In genomic region chr22:50625568-50626313, GRCh38 we compare ENCODE assay signal across 14 cellular contexts. TPM values are rescaled to one million over a fixed set of nuclear protein-coding genes. Genes with fewer than 3 reads are reported as not detected.
DNase-seq lines count a peak whose midpoint lies in the region; ATAC-seq and TF ChIP-seq lines count a peak whose summit lies in the region.
"Had no signal": no experiment of that assay in that cellular context is flagged by ENCODE, and none has a peak within 500 bp of the region (broad histone marks: within the 10 kb centered on the region; RNA-seq: fewer than 3 reads in every experiment).

No MANE protein-coding gene starts in this region.

- H3K23ac ChIP-seq in IMR-90 (ENCODE audit: low read depth, low read length): no peak overlapping the region

- WGBS in IMR-90 (ENCODE audit: extremely low coverage in 2 of 2, insufficient read length in 1 of 2), 2 experiments: 90% methylated on average over 12 of the region's 27 CpGs; no CpG with 5 or more reads in 1 of the 2 experiments

- no peak overlapping the region for H4K8ac ChIP-seq in IMR-90 (ENCODE audit: low read depth in 2 of 2, low read length in 2 of 2)

- H2AFZ ChIP-seq in IMR-90 (replicated peaks; ENCODE audit: low read length, poor library complexity): no peak overlapping the region

- H3K9me3 Mint-ChIP-seq in T-helper 1 cell treated with Interleukin-12 subunit alpha and Interleukin-12 subunit beta and Interleukin-4 antibody, amounts not matched to agents 30 μg/mL and 1 μg/mL, for 36 hours: no peaks in the 10 kb centered on the region
- H3K9me3 Mint-ChIP-seq: activated T-cell treated with anti-CD3 and anti-CD28 coated beads, Interleukin-2, amount 50 U/mL, for 72 hours had no signal

- no peak overlapping the region for H2BK20ac ChIP-seq in IMR-90 (ENCODE audit: low read depth, low read length)

- peaks cover 6% of the 10 kb centered on the region for H4K20me1 ChIP-seq in IMR-90 (ENCODE audit: insufficient read depth, low read length)

- peaks cover 6 to 24% of the 10 kb centered on the region in 2 experiments; a peak in 2 of 4 replicates for H3K79me1 ChIP-seq in IMR-90 (ENCODE audit: low read depth in 1 of 2, low read length in 2 of 2)

- DNase-seq in T-helper 1 cell: no peak
- no peak for DNase-seq in IMR-90
- peak; percentile 49 for DNase-seq in dermis blood vessel endothelial cell
- peak; percentile 78 for DNase-seq in posterior vena cava (ENCODE audit: low spot score)
- DNase-seq in hypothalamus (lab: John Stamatoyannopoulos, UW): no peak
- DNase-seq: activated CD4-positive, alpha-beta T cell treated with anti-CD3 and anti-CD28 coated beads, Interleukin-2, amount 50 U/mL, for 1 hour; activated T-cell treated with anti-CD3 and anti-CD28 coated beads, Interleukin-2, amount 50 U/mL, for 72 hours; amniotic stem cell; EL; glutamatergic neuron; T-helper 9 cell had no signal

- no peak overlapping the region for H3K27ac ChIP-seq in IMR-90 (ENCODE audit: insufficient read depth, low read length)

- TF ChIP-seq CTCF in IMR-90 (conservative IDR thresholded peaks at IDR 0.05; ENCODE audit: low read depth, low read length): 0 out of 2 replicates have a peak, but pooled peaks have one; percentile 17

- ATAC-seq in IMR-90 (ENCODE audit: low read depth) (no peak), HG03457 (IDR thresholded peaks at IDR 0.05; ENCODE audit: unreplicated experiment) (no peak), HG02884 (IDR thresholded peaks at IDR 0.05; ENCODE audit: unreplicated experiment) (no peak)
- ATAC-seq: activated T-cell treated with anti-CD3 and anti-CD28 coated beads, Interleukin-2, amount 50 U/mL, for 72 hours had no signal

- in situ Hi-C loops in IMR-90 (cut with MboI; ENCODE audit: low sequenced_read_pairs): no loop called here

- H3K4me1 ChIP-seq in IMR-90 (ENCODE audit: control insufficient read depth, insufficient read depth, low read length): peaks cover 14% of the 10 kb centered on the region; the same call in 1 of the 2 replicates

- H3K36me3 Mint-ChIP-seq in T-helper 1 cell treated with Interleukin-12 subunit alpha and Interleukin-12 subunit beta and Interleukin-4 antibody, amounts not matched to agents 30 μg/mL and 1 μg/mL, for 36 hours (ENCODE audit: low read depth): peaks cover 6% of the 10 kb centered on the region

- H4K91ac ChIP-seq in IMR-90 (ENCODE audit: insufficient read depth, low read depth, low read length): no peak overlapping the region

- no TSS peak for BruUV-seq in IMR-90 (replicated peaks; lab: Mats Ljungman, UMichigan)

- no peak overlapping the region for H3K4ac ChIP-seq in IMR-90 (ENCODE audit: low read depth, low read length)

- no peak overlapping the region for H3K14ac ChIP-seq in IMR-90 (replicated peaks; ENCODE audit: low read depth, low read length)

- H3K36me3 ChIP-seq in IMR-90 (ENCODE audit: control insufficient read depth, insufficient read depth, low read length): peaks cover 2% of the 10 kb centered on the region; the same call in 1 of the 2 replicates

- no peaks in the 10 kb centered on the region for H3K27me3 Mint-ChIP-seq in T-helper 1 cell treated with Interleukin-12 subunit alpha and Interleukin-12 subunit beta and Interleukin-4 antibody, amounts not matched to agents 30 μg/mL and 1 μg/mL, for 36 hours (ENCODE audit: low read depth)

- H3K9ac ChIP-seq in IMR-90 (ENCODE audit: low read depth, low read length): no peak overlapping the region

- dilution Hi-C loops in IMR-90 (cut with HindIII; ENCODE audit: low sequenced_read_pairs, unreplicated experiment): no loop called here

- H3K4me3 Mint-ChIP-seq in T-helper 1 cell treated with Interleukin-12 subunit alpha and Interleukin-12 subunit beta and Interleukin-4 antibody, amounts not matched to agents 30 μg/mL and 1 μg/mL, for 36 hours: peak overlapping the region; percentile 16

- no peak overlapping the region for H3K4me3 ChIP-seq in IMR-90 (ENCODE audit: insufficient read depth, low read depth, low read length)

- TF ChIP-seq RAD21 in IMR-90 (IDR thresholded peaks at IDR 0.05; ENCODE audit: low read length): no peak

- no peak overlapping the region for H3K27ac Mint-ChIP-seq in T-helper 1 cell treated with Interleukin-12 subunit alpha and Interleukin-12 subunit beta and Interleukin-4 antibody, amounts not matched to agents 30 μg/mL and 1 μg/mL, for 36 hours

- H2BK120ac ChIP-seq in IMR-90 (ENCODE audit: low read depth, low read length): no peak overlapping the region

- TF ChIP-seq POLR2A in IMR-90 (IDR thresholded peaks at IDR 0.05; ENCODE audit: low read depth, low read length): no peak

- no peak overlapping the region for H2BK15ac ChIP-seq in IMR-90 (ENCODE audit: low read depth, low read length)

- no peak overlapping the region for H3K56ac ChIP-seq in IMR-90 (ENCODE audit: extremely low read depth, insufficient read depth, low read length)

- H3K9me1 ChIP-seq in IMR-90 (ENCODE audit: insufficient read depth, low read length): peaks cover 9% of the 10 kb centered on the region

- H2AK5ac ChIP-seq in IMR-90 (ENCODE audit: low read depth, low read length): no peak overlapping the region

- no peak overlapping the region for H3K4me2 ChIP-seq in IMR-90 (ENCODE audit: low read depth, low read length)

- intact Hi-C loops in IMR-90 (cut with micrococcal nuclease) (no loop called here), posterior vena cava (cut with DNase I) (no loop called here)

- H3K18ac ChIP-seq in IMR-90 (ENCODE audit: low read depth, low read length): no peak overlapping the region

- no peak overlapping the region for H2BK5ac ChIP-seq in IMR-90 (ENCODE audit: low read depth, low read length, poor library complexity, severe bottlenecking)

- H2AK9ac ChIP-seq in IMR-90 (replicated peaks; ENCODE audit: low read depth, low read length, poor library complexity): no peak overlapping the region

- H4K5ac ChIP-seq in IMR-90 (ENCODE audit: low read depth, low read length): no peak overlapping the region

- H3K9me3 ChIP-seq in IMR-90 (ENCODE audit: control insufficient read depth, insufficient read depth, low read length): no peaks in the 10 kb centered on the region

- CTCF ChIA-PET in IMR-90 (lab: Yijun Ruan, JAX): no interaction called here

- H3K4me1 Mint-ChIP-seq in T-helper 1 cell treated with Interleukin-12 subunit alpha and Interleukin-12 subunit beta and Interleukin-4 antibody, amounts not matched to agents 30 μg/mL and 1 μg/mL, for 36 hours (ENCODE audit: low read depth): peaks cover 30% of the 10 kb centered on the region

- no peaks in the 10 kb centered on the region for H3K27me3 ChIP-seq in IMR-90 (ENCODE audit: control insufficient read depth, insufficient read depth, low read length)

- POLR2A ChIA-PET in IMR-90 (lab: Charles Lee; ENCODE audit: unreplicated experiment): no interaction called here

TF ChIP-seq in IMR-90, 13 proteins besides CTCF, POLR2A, EP300 and RAD21:
- TF ChIP-seq USF2 (IDR thresholded peaks at IDR 0.05; ENCODE audit: low read depth, low read length) (no peak), CEBPB (IDR thresholded peaks at IDR 0.05; ENCODE audit: low read depth, low read length) (no peak), FOS (IDR thresholded peaks at IDR 0.05; ENCODE audit: low read depth, low read length) (no peak), BHLHE40 (IDR thresholded peaks at IDR 0.05; ENCODE audit: low read depth, low read length) (no peak)
TF ChIP-seq in IMR-90: peak in this region for 0.

RNA-seq across cellular contexts. Expression of gene ARSA, which starts 2.2 kb away (rescaled TPM):
- total RNA-seq in IMR-90 (2012; rRNA removed) (3.1 and 3.4 TPM in 2 replicates), dermis blood vessel endothelial cell (24.0 and 30.6 TPM in 2 replicates), posterior vena cava (10 to 100 TPM; 21.8 to 29.4 TPM)
- 24.2 and 30.0 TPM in 2 replicates for polyA plus RNA-seq in IMR-90 (2012; rRNA removed)
- 18.3 and 26.7 TPM in 2 replicates for polyA plus RNA-seq in IMR-90 (2012; cell fraction: cytosol; rRNA removed)
- 71.9 and 207 TPM in 2 replicates for polyA plus RNA-seq in IMR-90 (2012; cell fraction: nucleus; rRNA removed; ENCODE audit: low replicate concordance)

RNA-seq across cellular contexts. Expression of gene MAPK8IP2, which starts 25.1 kb away (rescaled TPM):
- under 0.01 TPM in 2 replicates for total RNA-seq in IMR-90 (2012; rRNA removed)
- 0.14 and 0.22 TPM in 2 replicates for polyA plus RNA-seq in IMR-90 (2012; rRNA removed)
- 0.05 and 0.29 TPM in 2 replicates for polyA plus RNA-seq in IMR-90 (2012; cell fraction: cytosol; rRNA removed)
- polyA plus RNA-seq in IMR-90 (2012; cell fraction: nucleus; rRNA removed; ENCODE audit: low replicate concordance): 0.30 and 0.50 TPM in 2 replicates
- total RNA-seq in dermis blood vessel endothelial cell: 0.34 and 0.51 TPM in 2 replicates
- total RNA-seq in posterior vena cava: under 1 TPM; 0.24 to 0.56 TPM

RNA-seq across cellular contexts. Expression of gene CHKB, which starts 43.1 kb away (rescaled TPM):
- 7.2 and 8.1 TPM in 2 replicates for total RNA-seq in IMR-90 (2012; rRNA removed)
- polyA plus RNA-seq in IMR-90 (2012; rRNA removed): 35.3 and 36.9 TPM in 2 replicates
- 13.3 and 23.2 TPM in 2 replicates for polyA plus RNA-seq in IMR-90 (2012; cell fraction: cytosol; rRNA removed)
- 222 and 243 TPM in 2 replicates for polyA plus RNA-seq in IMR-90 (2012; cell fraction: nucleus; rRNA removed; ENCODE audit: low replicate concordance)
- total RNA-seq in dermis blood vessel endothelial cell: 34.9 and 50.4 TPM in 2 replicates
- 10 to 100 TPM; 30.1 to 31.6 TPM for total RNA-seq in posterior vena cava

RNA-seq across cellular contexts. Expression of gene SHANK3, which starts 46.9 kb away (rescaled TPM):
- 0.18 and 0.28 TPM in 2 replicates for total RNA-seq in IMR-90 (2012; rRNA removed)
- 1.5 and 2.2 TPM in 2 replicates for polyA plus RNA-seq in IMR-90 (2012; rRNA removed)
- polyA plus RNA-seq in IMR-90 (2012; cell fraction: cytosol; rRNA removed): 0.82 and 2.0 TPM in 2 replicates
- 5.9 and 11.9 TPM in 2 replicates for polyA plus RNA-seq in IMR-90 (2012; cell fraction: nucleus; rRNA removed; ENCODE audit: low replicate concordance)
- total RNA-seq in dermis blood vessel endothelial cell: 33.0 and 42.7 TPM in 2 replicates
- 10 to 100 TPM; 24.2 to 34.4 TPM for total RNA-seq in posterior vena cava

RNA-seq across cellular contexts. Expression of gene CPT1B, which starts 47.5 kb away (rescaled TPM):
- total RNA-seq in IMR-90 (2012; rRNA removed) (0.36 and 0.56 TPM in 2 replicates), dermis blood vessel endothelial cell (7.5 and 16.3 TPM in 2 replicates), posterior vena cava (1 to 10 TPM; 6.0 to 8.1 TPM)
- 1.8 and 2.1 TPM in 2 replicates for polyA plus RNA-seq in IMR-90 (2012; rRNA removed)
- 0.54 and 0.84 TPM in 2 replicates for polyA plus RNA-seq in IMR-90 (2012; cell fraction: cytosol; rRNA removed)
- polyA plus RNA-seq in IMR-90 (2012; cell fraction: nucleus; rRNA removed; ENCODE audit: low replicate concordance): 16.0 and 22.2 TPM in 2 replicates

Comparison
In these comparisons a context has a peak if more than half of its experiments do, and no peak if none do; other contexts are left out.
1. DNase-seq: peak in dermis blood vessel endothelial cell (single experiment) and posterior vena cava (single experiment); none in T-helper 1 cell (0 of 5), IMR-90 (single experiment) and hypothalamus (0 of 51).